1 cellular context compared by ENCODE assay signal in genomic region chr18:9421788-9422329, GRCh38.
TF ChIP-seq lines count a peak whose summit lies in the region.

No MANE protein-coding gene starts in this region.

TF ChIP-seq in K562, 482 proteins besides CTCF, POLR2A, EP300 and RAD21 (continued from another document and continues in another):
- TF ChIP-seq SIX5 (IDR thresholded peaks at IDR 0.05; ENCODE audit: borderline replicate concordance in 1 of 2, insufficient read depth in 1 of 2, low read depth in 1 of 2, low read length in 2 of 2): no peak
- TF ChIP-seq SREBF1 (IDR thresholded peaks at IDR 0.05; ENCODE audit: borderline replicate concordance, low read depth, low read length): no peak
- no peak for TF ChIP-seq GTF2E2 (tag; IDR thresholded peaks at IDR 0.05)
- TF ChIP-seq TCF7 (IDR thresholded peaks at IDR 0.05; ENCODE audit: borderline replicate concordance): no peak
- TF ChIP-seq SOX6 (IDR thresholded peaks at IDR 0.05): 0 out of 2 replicates have a peak, but pooled peaks have one; percentile 20
- no peak for TF ChIP-seq SMAD1 (IDR thresholded peaks at IDR 0.05; ENCODE audit: low read depth, low read length, partially characterized antibody)
- TF ChIP-seq PURB (CRISPR knock-in tag; IDR thresholded peaks at IDR 0.05; ENCODE audit: low read depth): no peak
- TF ChIP-seq LEF1 (IDR thresholded peaks at IDR 0.05): 0 out of 2 replicates have a peak, but pooled peaks have one; percentile 15
- no peak for TF ChIP-seq BRF1 (IDR thresholded peaks at IDR 0.05; ENCODE audit: borderline replicate concordance, extremely low read depth, insufficient read length)
- TF ChIP-seq SMARCA4 (IDR thresholded peaks at IDR 0.05): peak; percentile 58; the same call in 1 of the 2 replicates
- no peak for TF ChIP-seq PPARD (CRISPR knock-in tag; IDR thresholded peaks at IDR 0.05)
- TF ChIP-seq FOXK1 (CRISPR knock-in tag; IDR thresholded peaks at IDR 0.05; ENCODE audit: borderline replicate concordance): no peak
- no peak for TF ChIP-seq ZBTB1 (CRISPR knock-in tag; IDR thresholded peaks at IDR 0.05; ENCODE audit: borderline replicate concordance, low read depth)
- 0 out of 2 replicates have a peak, but pooled peaks have one; percentile 13 for TF ChIP-seq KLF16 (IDR thresholded peaks at IDR 0.05)
- peak; percentile 87 for TF ChIP-seq CBFA2T3 (IDR thresholded peaks at IDR 0.05)
- TF ChIP-seq MYBL2 (IDR thresholded peaks at IDR 0.05; ENCODE audit: low read depth): peak; percentile 43; the same call in 1 of the 2 replicates
- TF ChIP-seq MYBL2 (CRISPR knock-in tag; IDR thresholded peaks at IDR 0.05; ENCODE audit: borderline replicate concordance): no peak
- no peak for TF ChIP-seq ZKSCAN3 (CRISPR knock-in tag; IDR thresholded peaks at IDR 0.05)
- TF ChIP-seq, protein P1, sequence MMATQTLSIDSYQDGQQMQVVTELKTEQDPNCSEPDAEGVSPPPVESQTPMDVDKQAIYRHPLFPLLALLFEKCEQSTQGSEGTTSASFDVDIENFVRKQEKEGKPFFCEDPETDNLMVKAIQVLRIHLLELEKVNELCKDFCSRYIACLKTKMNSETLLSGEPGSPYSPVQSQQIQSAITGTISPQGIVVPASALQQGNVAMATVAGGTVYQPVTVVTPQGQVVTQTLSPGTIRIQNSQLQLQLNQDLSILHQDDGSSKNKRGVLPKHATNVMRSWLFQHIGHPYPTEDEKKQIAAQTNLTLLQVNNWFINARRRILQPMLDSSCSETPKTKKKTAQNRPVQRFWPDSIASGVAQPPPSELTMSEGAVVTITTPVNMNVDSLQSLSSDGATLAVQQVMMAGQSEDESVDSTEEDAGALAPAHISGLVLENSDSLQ (IDR thresholded peaks at IDR 0.05): peak; percentile 18; the same call in 1 of the 2 replicates
- TF ChIP-seq CREM (IDR thresholded peaks at IDR 0.05; ENCODE audit: low read depth): peak; percentile 24; the same call in 1 of the 2 replicates
- TF ChIP-seq, protein P2, sequence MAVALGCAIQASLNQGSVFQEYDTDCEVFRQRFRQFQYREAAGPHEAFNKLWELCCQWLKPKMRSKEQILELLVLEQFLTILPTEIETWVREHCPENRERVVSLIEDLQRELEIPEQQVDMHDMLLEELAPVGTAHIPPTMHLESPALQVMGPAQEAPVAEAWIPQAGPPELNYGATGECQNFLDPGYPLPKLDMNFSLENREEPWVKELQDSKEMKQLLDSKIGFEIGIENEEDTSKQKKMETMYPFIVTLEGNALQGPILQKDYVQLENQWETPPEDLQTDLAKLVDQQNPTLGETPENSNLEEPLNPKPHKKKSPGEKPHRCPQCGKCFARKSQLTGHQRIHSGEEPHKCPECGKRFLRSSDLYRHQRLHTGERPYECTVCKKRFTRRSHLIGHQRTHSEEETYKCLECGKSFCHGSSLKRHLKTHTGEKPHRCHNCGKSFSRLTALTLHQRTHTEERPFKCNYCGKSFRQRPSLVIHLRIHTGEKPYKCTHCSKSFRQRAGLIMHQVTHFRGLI (CRISPR knock-in tag; IDR thresholded peaks at IDR 0.05): no peak
- peak; percentile 76 for TF ChIP-seq CBFA2T2 (conservative IDR thresholded peaks at IDR 0.05)
- peak; percentile 45; the same call in 1 of the 2 replicates for TF ChIP-seq TEAD4 (IDR thresholded peaks at IDR 0.05; ENCODE audit: low read length)
- TF ChIP-seq TEAD4 (CRISPR knock-in tag; IDR thresholded peaks at IDR 0.05; ENCODE audit: borderline replicate concordance): no peak
- TF ChIP-seq NCOR1 (IDR thresholded peaks at IDR 0.05): peak; percentile 57; the same call in 1 of the 2 replicates
- no peak for TF ChIP-seq SRSF7 (optimal IDR thresholded peaks at IDR 0.05; ENCODE audit: low read depth, low read length)
- no peak for TF ChIP-seq ZBTB2 (IDR thresholded peaks at IDR 0.05)
- TF ChIP-seq DACH1 (IDR thresholded peaks at IDR 0.05; ENCODE audit: partially characterized antibody): no peak
- TF ChIP-seq POLR3A (IDR thresholded peaks at IDR 0.05; ENCODE audit: borderline replicate concordance, extremely low read depth, insufficient read depth, insufficient read length): no peak
- no peak for TF ChIP-seq ZNF507 (tag; conservative IDR thresholded peaks at IDR 0.05)
- TF ChIP-seq, protein P3, sequence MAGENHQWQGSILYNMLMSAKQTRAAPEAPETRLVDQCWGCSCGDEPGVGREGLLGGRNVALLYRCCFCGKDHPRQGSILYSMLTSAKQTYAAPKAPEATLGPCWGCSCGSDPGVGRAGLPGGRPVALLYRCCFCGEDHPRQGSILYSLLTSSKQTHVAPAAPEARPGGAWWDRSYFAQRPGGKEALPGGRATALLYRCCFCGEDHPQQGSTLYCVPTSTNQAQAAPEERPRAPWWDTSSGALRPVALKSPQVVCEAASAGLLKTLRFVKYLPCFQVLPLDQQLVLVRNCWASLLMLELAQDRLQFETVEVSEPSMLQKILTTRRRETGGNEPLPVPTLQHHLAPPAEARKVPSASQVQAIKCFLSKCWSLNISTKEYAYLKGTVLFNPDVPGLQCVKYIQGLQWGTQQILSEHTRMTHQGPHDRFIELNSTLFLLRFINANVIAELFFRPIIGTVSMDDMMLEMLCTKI (IDR thresholded peaks at IDR 0.05; ENCODE audit: partially characterized antibody): no peak
- TF ChIP-seq, protein P4, sequence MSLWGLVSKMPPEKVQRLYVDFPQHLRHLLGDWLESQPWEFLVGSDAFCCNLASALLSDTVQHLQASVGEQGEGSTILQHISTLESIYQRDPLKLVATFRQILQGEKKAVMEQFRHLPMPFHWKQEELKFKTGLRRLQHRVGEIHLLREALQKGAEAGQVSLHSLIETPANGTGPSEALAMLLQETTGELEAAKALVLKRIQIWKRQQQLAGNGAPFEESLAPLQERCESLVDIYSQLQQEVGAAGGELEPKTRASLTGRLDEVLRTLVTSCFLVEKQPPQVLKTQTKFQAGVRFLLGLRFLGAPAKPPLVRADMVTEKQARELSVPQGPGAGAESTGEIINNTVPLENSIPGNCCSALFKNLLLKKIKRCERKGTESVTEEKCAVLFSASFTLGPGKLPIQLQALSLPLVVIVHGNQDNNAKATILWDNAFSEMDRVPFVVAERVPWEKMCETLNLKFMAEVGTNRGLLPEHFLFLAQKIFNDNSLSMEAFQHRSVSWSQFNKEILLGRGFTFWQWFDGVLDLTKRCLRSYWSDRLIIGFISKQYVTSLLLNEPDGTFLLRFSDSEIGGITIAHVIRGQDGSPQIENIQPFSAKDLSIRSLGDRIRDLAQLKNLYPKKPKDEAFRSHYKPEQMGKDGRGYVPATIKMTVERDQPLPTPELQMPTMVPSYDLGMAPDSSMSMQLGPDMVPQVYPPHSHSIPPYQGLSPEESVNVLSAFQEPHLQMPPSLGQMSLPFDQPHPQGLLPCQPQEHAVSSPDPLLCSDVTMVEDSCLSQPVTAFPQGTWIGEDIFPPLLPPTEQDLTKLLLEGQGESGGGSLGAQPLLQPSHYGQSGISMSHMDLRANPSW (CRISPR knock-in tag; IDR thresholded peaks at IDR 0.05): no peak
- TF ChIP-seq E2F5 (CRISPR knock-in tag; IDR thresholded peaks at IDR 0.05): no peak
- TF ChIP-seq ELF2 (CRISPR knock-in tag; IDR thresholded peaks at IDR 0.05): no peak
- peak; percentile 15; the same call in 1 of the 2 replicates for TF ChIP-seq DMBX1 (CRISPR knock-in tag; IDR thresholded peaks at IDR 0.05; ENCODE audit: borderline replicate concordance)
- TF ChIP-seq PHB2 (IDR thresholded peaks at IDR 0.05; ENCODE audit: low read depth): no peak
- TF ChIP-seq HNRNPUL1 (IDR thresholded peaks at IDR 0.05; ENCODE audit: low read length): no peak
- peak; percentile 78 for TF ChIP-seq TCF3 (CRISPR knock-in tag; IDR thresholded peaks at IDR 0.05)
- TF ChIP-seq EZH2 (IDR thresholded peaks at IDR 0.05; ENCODE audit: borderline replicate concordance, low read depth, low read length): no peak
- peak; percentile 60; the same call in 1 of the 2 replicates for TF ChIP-seq NR2C1 (IDR thresholded peaks at IDR 0.05)
- TF ChIP-seq NR2C1 (tag; IDR thresholded peaks at IDR 0.05): peak; percentile 63
- TF ChIP-seq MTA2 (IDR thresholded peaks at IDR 0.05; ENCODE audit: low read depth): peak; percentile 55
- no peak for TF ChIP-seq ZNF280A (IDR thresholded peaks at IDR 0.05; ENCODE audit: low read depth, partially characterized antibody)
- peak; percentile 8 for TF ChIP-seq HNRNPLL (IDR thresholded peaks at IDR 0.05; ENCODE audit: low read depth, low read length, poor library complexity, severe bottlenecking)
- TF ChIP-seq CEBPG (CRISPR knock-in tag; IDR thresholded peaks at IDR 0.05): no peak
- TF ChIP-seq CEBPG (tag; conservative IDR thresholded peaks at IDR 0.05 in 1 of 2, IDR thresholded peaks at IDR 0.05 in 1 of 2): no peak
- TF ChIP-seq TSC22D4 (tag; IDR thresholded peaks at IDR 0.05): no peak
- TF ChIP-seq MCM7 (IDR thresholded peaks at IDR 0.05): no peak
- no peak for TF ChIP-seq ZNF175 (CRISPR knock-in tag; IDR thresholded peaks at IDR 0.05; ENCODE audit: low read depth)
- TF ChIP-seq NFYB (IDR thresholded peaks at IDR 0.05; ENCODE audit: extremely low read depth, insufficient read length): no peak
- no peak for TF ChIP-seq ZKSCAN8 (CRISPR knock-in tag; IDR thresholded peaks at IDR 0.05)
- no peak for TF ChIP-seq RNF2 (IDR thresholded peaks at IDR 0.05)
- no peak for TF ChIP-seq VEZF1 (CRISPR knock-in tag; IDR thresholded peaks at IDR 0.05)
- TF ChIP-seq CREBBP (IDR thresholded peaks at IDR 0.05; ENCODE audit: low read depth, low read length): no peak
- TF ChIP-seq ZNF324 (CRISPR knock-in tag; IDR thresholded peaks at IDR 0.05): no peak
- no peak for TF ChIP-seq HMGN3 (IDR thresholded peaks at IDR 0.05; ENCODE audit: borderline replicate concordance, extremely low read depth, insufficient read length, low read depth, low read length)
- TF ChIP-seq ARID1B (IDR thresholded peaks at IDR 0.05): peak; percentile 83
- peak; percentile 34; the same call in 1 of the 2 replicates for TF ChIP-seq ZNF592 (IDR thresholded peaks at IDR 0.05)
- TF ChIP-seq RFX5 (IDR thresholded peaks at IDR 0.05; ENCODE audit: low read depth, low read length): no peak
- no peak for TF ChIP-seq NFRKB (IDR thresholded peaks at IDR 0.05; ENCODE audit: low read depth)
- TF ChIP-seq MAFG (tag; conservative IDR thresholded peaks at IDR 0.05): no peak
